1 cellular context compared by ENCODE assay signal in the genomic region with DNA sequence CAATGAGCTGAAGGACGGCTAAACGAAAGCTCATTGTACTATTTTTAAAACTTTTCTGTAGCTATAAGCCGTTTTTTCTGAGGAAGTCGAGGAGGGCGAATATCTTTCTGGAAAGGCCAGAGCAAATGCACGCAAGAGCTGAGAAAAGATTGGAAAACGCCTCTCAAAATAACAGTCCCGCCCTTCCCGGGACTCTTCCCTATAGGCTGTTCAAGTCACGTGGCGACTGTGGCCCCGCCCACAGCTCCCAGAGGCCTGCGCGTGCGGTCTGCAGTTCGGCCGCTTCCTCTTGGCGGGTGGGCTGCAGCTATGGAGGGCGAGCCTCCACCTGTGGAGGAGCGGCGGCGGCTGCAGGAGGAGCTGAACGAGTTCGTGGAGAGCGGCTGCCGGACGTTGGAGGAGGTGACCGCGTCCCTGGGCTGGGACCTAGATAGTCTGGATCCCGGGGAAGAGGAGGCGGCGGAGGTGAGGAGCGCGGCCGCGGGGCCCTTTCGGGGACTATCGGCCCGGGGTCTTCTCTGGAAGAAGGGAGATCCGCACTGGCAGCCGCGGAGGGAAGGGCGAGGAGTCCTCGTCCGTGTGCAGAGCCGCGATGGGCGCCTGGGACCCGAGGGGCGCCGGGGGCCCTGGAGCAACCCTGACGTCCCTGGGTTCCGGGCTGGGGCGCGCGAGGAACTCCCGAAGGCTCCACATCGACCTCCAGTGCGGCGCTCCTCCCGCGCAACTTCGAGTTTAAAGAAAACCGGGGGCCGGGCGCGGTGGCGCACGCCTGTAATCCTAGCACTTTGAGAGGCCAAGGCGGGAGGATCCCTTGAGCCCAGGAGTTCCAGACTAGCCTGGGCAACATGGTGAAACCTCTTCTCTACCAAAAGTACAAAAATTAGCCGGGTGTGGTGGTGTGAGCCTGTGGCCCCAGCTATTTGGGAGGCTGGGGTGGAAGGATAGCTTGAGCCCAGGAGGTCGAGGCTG.
TF ChIP-seq lines count a peak whose summit lies in the region.

A gene with protein sequence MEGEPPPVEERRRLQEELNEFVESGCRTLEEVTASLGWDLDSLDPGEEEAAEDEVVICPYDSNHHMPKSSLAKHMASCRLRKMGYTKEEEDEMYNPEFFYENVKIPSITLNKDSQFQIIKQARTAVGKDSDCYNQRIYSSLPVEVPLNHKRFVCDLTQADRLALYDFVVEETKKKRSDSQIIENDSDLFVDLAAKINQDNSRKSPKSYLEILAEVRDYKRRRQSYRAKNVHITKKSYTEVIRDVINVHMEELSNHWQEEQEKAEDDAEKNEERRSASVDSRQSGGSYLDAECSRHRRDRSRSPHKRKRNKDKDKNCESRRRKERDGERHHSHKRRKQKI (plus strand): TSS at position 250 of the 969 bp plus-strand sequence. CDS start 60 bp downstream, at position 310.

TF ChIP-seq in K562, 482 proteins besides CTCF, POLR2A, EP300 and RAD21 (continued from another document and continues in another):
- TF ChIP-seq ZBTB17 (CRISPR knock-in tag; IDR thresholded peaks at IDR 0.05) (peak; percentile 65; the same call in 1 of the 2 replicates), ZNF316 (IDR thresholded peaks at IDR 0.05) (no peak), RB1 (IDR thresholded peaks at IDR 0.05; ENCODE audit: low read depth) (peak; percentile 77; the same call in 1 of the 2 replicates), KDM4B (IDR thresholded peaks at IDR 0.05; ENCODE audit: borderline replicate concordance in 2 of 2, low read depth in 1 of 2) (peak in 1 of 2 experiments; percentile 68; a peak in 1 of 4 replicates), CREM (IDR thresholded peaks at IDR 0.05; ENCODE audit: low read depth) (peak; percentile 41; the same call in 1 of the 2 replicates), ZNF436 (CRISPR knock-in tag; IDR thresholded peaks at IDR 0.05) (no peak), ZNF354B (CRISPR knock-in tag; IDR thresholded peaks at IDR 0.05) (no peak), SIN3A (IDR thresholded peaks at IDR 0.05; ENCODE audit: borderline replicate concordance in 2 of 2, control insufficient read depth in 1 of 2, low read depth in 2 of 2, low read length in 2 of 2) (no peak), NBN (IDR thresholded peaks at IDR 0.05; ENCODE audit: low read depth) (peak; percentile 52; the same call in 1 of the 2 replicates), PHB2 (IDR thresholded peaks at IDR 0.05; ENCODE audit: low read depth) (no peak), SREBF1 (IDR thresholded peaks at IDR 0.05; ENCODE audit: borderline replicate concordance, low read depth, low read length) (no peak), PRMT5 (CRISPR knock-in tag; IDR thresholded peaks at IDR 0.05) (no peak), CBX8 (IDR thresholded peaks at IDR 0.05; ENCODE audit: borderline replicate concordance, extremely low read depth, low read depth, low read length, poor library complexity, severe bottlenecking) (no peak), TCF7L2 (IDR thresholded peaks at IDR 0.05; ENCODE audit: low read depth, low read length) (no peak), CBX1 (IDR thresholded peaks at IDR 0.05; ENCODE audit: low read depth) (peak; percentile 86), FOXK2 (conservative IDR thresholded peaks at IDR 0.05 in 1 of 2, IDR thresholded peaks at IDR 0.05 in 1 of 2; ENCODE audit: low read depth in 2 of 2) (peak in 1 of 2 experiments; percentile 42; a peak in 1 of 4 replicates), ZNF444 (CRISPR knock-in tag; IDR thresholded peaks at IDR 0.05) (no peak), POLR2G (IDR thresholded peaks at IDR 0.05; ENCODE audit: low read depth, low read length) (peak; percentile 98), CBFA2T2 (conservative IDR thresholded peaks at IDR 0.05) (peak; percentile 77), ZNF778 (CRISPR knock-in tag; IDR thresholded peaks at IDR 0.05) (no peak), CHD2 (IDR thresholded peaks at IDR 0.05; ENCODE audit: low read depth, low read length) (peak; percentile 66), ZEB2 (IDR thresholded peaks at IDR 0.05) (no peak), ZNF583 (CRISPR knock-in tag; IDR thresholded peaks at IDR 0.05) (no peak; the same call in 1 of the 2 replicates), CXXC5 (CRISPR knock-in tag; IDR thresholded peaks at IDR 0.05) (peak; percentile 48; the same call in 1 of the 2 replicates), TAL1 (IDR thresholded peaks at IDR 0.05) (no peak)
- TF ChIP-seq, protein P1, sequence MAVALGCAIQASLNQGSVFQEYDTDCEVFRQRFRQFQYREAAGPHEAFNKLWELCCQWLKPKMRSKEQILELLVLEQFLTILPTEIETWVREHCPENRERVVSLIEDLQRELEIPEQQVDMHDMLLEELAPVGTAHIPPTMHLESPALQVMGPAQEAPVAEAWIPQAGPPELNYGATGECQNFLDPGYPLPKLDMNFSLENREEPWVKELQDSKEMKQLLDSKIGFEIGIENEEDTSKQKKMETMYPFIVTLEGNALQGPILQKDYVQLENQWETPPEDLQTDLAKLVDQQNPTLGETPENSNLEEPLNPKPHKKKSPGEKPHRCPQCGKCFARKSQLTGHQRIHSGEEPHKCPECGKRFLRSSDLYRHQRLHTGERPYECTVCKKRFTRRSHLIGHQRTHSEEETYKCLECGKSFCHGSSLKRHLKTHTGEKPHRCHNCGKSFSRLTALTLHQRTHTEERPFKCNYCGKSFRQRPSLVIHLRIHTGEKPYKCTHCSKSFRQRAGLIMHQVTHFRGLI (CRISPR knock-in tag; IDR thresholded peaks at IDR 0.05): no peak
- TF ChIP-seq, protein P2, sequence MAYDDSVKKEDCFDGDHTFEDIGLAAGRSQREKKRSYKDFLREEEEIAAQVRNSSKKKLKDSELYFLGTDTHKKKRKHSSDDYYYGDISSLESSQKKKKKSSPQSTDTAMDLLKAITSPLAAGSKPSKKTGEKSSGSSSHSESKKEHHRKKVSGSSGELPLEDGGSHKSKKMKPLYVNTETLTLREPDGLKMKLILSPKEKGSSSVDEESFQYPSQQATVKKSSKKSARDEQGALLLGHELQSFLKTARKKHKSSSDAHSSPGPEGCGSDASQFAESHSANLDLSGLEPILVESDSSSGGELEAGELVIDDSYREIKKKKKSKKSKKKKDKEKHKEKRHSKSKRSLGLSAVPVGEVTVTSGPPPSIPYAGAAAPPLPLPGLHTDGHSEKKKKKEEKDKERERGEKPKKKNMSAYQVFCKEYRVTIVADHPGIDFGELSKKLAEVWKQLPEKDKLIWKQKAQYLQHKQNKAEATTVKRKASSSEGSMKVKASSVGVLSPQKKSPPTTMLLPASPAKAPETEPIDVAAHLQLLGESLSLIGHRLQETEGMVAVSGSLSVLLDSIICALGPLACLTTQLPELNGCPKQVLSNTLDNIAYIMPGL (CRISPR knock-in tag; IDR thresholded peaks at IDR 0.05): peak; percentile 61; the same call in 1 of the 2 replicates
- TF ChIP-seq, protein P3, sequence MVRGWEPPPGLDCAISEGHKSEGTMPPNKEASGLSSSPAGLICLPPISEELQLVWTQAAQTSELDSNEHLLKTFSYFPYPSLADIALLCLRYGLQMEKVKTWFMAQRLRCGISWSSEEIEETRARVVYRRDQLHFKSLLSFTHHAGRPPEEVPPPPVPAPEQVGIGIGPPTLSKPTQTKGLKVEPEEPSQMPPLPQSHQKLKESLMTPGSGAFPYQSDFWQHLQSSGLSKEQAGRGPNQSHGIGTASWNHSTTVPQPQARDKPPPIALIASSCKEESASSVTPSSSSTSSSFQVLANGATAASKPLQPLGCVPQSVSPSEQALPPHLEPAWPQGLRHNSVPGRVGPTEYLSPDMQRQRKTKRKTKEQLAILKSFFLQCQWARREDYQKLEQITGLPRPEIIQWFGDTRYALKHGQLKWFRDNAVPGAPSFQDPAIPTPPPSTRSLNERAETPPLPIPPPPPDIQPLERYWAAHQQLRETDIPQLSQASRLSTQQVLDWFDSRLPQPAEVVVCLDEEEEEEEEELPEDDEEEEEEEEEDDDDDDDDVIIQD (CRISPR knock-in tag; IDR thresholded peaks at IDR 0.05): no peak
- TF ChIP-seq, protein P4, sequence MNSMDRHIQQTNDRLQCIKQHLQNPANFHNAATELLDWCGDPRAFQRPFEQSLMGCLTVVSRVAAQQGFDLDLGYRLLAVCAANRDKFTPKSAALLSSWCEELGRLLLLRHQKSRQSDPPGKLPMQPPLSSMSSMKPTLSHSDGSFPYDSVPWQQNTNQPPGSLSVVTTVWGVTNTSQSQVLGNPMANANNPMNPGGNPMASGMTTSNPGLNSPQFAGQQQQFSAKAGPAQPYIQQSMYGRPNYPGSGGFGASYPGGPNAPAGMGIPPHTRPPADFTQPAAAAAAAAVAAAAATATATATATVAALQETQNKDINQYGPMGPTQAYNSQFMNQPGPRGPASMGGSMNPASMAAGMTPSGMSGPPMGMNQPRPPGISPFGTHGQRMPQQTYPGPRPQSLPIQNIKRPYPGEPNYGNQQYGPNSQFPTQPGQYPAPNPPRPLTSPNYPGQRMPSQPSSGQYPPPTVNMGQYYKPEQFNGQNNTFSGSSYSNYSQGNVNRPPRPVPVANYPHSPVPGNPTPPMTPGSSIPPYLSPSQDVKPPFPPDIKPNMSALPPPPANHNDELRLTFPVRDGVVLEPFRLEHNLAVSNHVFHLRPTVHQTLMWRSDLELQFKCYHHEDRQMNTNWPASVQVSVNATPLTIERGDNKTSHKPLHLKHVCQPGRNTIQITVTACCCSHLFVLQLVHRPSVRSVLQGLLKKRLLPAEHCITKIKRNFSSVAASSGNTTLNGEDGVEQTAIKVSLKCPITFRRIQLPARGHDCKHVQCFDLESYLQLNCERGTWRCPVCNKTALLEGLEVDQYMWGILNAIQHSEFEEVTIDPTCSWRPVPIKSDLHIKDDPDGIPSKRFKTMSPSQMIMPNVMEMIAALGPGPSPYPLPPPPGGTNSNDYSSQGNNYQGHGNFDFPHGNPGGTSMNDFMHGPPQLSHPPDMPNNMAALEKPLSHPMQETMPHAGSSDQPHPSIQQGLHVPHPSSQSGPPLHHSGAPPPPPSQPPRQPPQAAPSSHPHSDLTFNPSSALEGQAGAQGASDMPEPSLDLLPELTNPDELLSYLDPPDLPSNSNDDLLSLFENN (IDR thresholded peaks at IDR 0.05; ENCODE audit: low read depth in 2 of 2, low read length in 2 of 2): peak in 1 of 2 experiments; percentile 30; a peak in 1 of 4 replicates
- TF ChIP-seq, protein P5, sequence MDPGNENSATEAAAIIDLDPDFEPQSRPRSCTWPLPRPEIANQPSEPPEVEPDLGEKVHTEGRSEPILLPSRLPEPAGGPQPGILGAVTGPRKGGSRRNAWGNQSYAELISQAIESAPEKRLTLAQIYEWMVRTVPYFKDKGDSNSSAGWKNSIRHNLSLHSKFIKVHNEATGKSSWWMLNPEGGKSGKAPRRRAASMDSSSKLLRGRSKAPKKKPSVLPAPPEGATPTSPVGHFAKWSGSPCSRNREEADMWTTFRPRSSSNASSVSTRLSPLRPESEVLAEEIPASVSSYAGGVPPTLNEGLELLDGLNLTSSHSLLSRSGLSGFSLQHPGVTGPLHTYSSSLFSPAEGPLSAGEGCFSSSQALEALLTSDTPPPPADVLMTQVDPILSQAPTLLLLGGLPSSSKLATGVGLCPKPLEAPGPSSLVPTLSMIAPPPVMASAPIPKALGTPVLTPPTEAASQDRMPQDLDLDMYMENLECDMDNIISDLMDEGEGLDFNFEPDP (CRISPR knock-in tag; IDR thresholded peaks at IDR 0.05): no peak
- TF ChIP-seq, protein P6, sequence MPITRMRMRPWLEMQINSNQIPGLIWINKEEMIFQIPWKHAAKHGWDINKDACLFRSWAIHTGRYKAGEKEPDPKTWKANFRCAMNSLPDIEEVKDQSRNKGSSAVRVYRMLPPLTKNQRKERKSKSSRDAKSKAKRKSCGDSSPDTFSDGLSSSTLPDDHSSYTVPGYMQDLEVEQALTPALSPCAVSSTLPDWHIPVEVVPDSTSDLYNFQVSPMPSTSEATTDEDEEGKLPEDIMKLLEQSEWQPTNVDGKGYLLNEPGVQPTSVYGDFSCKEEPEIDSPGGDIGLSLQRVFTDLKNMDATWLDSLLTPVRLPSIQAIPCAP (CRISPR knock-in tag; IDR thresholded peaks at IDR 0.05; ENCODE audit: borderline replicate concordance): 0 out of 2 replicates have a peak, but pooled peaks have one; percentile 27
- TF ChIP-seq, protein P7, sequence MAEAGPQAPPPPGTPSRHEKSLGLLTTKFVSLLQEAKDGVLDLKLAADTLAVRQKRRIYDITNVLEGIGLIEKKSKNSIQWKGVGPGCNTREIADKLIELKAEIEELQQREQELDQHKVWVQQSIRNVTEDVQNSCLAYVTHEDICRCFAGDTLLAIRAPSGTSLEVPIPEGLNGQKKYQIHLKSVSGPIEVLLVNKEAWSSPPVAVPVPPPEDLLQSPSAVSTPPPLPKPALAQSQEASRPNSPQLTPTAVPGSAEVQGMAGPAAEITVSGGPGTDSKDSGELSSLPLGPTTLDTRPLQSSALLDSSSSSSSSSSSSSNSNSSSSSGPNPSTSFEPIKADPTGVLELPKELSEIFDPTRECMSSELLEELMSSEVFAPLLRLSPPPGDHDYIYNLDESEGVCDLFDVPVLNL (CRISPR knock-in tag; IDR thresholded peaks at IDR 0.05; ENCODE audit: low read depth): no peak
- TF ChIP-seq, protein P8, sequence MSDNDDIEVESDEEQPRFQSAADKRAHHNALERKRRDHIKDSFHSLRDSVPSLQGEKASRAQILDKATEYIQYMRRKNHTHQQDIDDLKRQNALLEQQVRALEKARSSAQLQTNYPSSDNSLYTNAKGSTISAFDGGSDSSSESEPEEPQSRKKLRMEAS (CRISPR knock-in tag; IDR thresholded peaks at IDR 0.05): peak; percentile 92
- TF ChIP-seq, protein P9, sequence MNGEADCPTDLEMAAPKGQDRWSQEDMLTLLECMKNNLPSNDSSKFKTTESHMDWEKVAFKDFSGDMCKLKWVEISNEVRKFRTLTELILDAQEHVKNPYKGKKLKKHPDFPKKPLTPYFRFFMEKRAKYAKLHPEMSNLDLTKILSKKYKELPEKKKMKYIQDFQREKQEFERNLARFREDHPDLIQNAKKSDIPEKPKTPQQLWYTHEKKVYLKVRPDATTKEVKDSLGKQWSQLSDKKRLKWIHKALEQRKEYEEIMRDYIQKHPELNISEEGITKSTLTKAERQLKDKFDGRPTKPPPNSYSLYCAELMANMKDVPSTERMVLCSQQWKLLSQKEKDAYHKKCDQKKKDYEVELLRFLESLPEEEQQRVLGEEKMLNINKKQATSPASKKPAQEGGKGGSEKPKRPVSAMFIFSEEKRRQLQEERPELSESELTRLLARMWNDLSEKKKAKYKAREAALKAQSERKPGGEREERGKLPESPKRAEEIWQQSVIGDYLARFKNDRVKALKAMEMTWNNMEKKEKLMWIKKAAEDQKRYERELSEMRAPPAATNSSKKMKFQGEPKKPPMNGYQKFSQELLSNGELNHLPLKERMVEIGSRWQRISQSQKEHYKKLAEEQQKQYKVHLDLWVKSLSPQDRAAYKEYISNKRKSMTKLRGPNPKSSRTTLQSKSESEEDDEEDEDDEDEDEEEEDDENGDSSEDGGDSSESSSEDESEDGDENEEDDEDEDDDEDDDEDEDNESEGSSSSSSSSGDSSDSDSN (IDR thresholded peaks at IDR 0.05; ENCODE audit: borderline replicate concordance in 1 of 2, low read depth in 2 of 2, low read length in 2 of 2): 0 out of 4 replicates have a peak, but pooled peaks of 1 of the 2 experiments have one; percentile 21
